In the genomic region with DNA sequence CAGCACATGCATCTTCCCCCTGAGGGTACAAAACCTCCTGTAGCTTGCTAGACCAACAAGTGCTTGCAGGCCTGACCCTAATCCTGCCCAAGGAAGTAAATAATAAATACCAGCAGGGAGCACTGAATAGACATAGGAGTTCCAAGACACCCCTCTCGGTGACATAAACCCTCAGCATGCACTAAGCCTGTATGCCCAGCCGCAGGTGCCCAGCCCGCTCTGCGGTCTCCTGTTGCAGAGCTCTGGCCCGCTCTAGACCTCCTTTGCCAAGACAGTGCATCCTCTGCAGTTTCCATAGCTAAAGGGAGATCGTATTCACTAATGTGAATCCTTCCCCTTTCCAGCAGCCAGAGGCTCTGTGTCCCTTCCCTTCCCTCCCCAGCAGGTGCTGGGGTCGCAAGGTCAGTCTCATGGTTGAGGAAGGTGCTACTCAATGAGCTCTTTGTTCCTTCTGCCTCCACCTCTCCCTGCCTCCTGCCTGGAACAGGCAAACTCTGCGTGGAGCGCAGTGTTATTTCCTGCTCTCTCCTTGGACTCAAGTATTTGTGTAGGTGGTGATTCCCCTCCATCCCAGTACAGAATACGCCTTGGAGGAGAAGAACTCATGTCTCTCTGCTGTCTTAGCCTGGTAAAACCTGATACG, we compare ENCODE assay signal across 2 cellular contexts.
TF ChIP-seq lines count a peak whose summit lies in the region.

No MANE protein-coding gene starts in this region.

TF ChIP-seq in HCT116, 20 proteins besides CTCF, POLR2A, EP300 and RAD21:
- TF ChIP-seq ZNF274 (IDR thresholded peaks at IDR 0.05; ENCODE audit: low read depth, low read length) (no peak), CBX3 (IDR thresholded peaks at IDR 0.05; ENCODE audit: low read depth) (no peak), EGR1 (IDR thresholded peaks at IDR 0.05; ENCODE audit: low read depth) (no peak), SRF (IDR thresholded peaks at IDR 0.05; ENCODE audit: low read depth) (no peak), ZFX (IDR thresholded peaks at IDR 0.05) (no peak), CEBPB (IDR thresholded peaks at IDR 0.05; ENCODE audit: low read depth) (no peak)

TF ChIP-seq in K562, 482 proteins besides CTCF, POLR2A, EP300 and RAD21:
- TF ChIP-seq MTA1 (IDR thresholded peaks at IDR 0.05; ENCODE audit: borderline replicate concordance) (no peak), SAFB2 (IDR thresholded peaks at IDR 0.05; ENCODE audit: borderline replicate concordance, low read depth, low read length, severe bottlenecking) (no peak), POLR2AphosphoS5 (IDR thresholded peaks at IDR 0.05; ENCODE audit: control insufficient read depth, insufficient read depth, low read depth, low read length) (peak; percentile 25; the same call in 1 of the 2 replicates), CXXC5 (CRISPR knock-in tag; IDR thresholded peaks at IDR 0.05) (no peak), SUPT5H (IDR thresholded peaks at IDR 0.05) (0 out of 2 replicates have a peak, but pooled peaks have one; percentile 14)
- TF ChIP-seq, protein P1, sequence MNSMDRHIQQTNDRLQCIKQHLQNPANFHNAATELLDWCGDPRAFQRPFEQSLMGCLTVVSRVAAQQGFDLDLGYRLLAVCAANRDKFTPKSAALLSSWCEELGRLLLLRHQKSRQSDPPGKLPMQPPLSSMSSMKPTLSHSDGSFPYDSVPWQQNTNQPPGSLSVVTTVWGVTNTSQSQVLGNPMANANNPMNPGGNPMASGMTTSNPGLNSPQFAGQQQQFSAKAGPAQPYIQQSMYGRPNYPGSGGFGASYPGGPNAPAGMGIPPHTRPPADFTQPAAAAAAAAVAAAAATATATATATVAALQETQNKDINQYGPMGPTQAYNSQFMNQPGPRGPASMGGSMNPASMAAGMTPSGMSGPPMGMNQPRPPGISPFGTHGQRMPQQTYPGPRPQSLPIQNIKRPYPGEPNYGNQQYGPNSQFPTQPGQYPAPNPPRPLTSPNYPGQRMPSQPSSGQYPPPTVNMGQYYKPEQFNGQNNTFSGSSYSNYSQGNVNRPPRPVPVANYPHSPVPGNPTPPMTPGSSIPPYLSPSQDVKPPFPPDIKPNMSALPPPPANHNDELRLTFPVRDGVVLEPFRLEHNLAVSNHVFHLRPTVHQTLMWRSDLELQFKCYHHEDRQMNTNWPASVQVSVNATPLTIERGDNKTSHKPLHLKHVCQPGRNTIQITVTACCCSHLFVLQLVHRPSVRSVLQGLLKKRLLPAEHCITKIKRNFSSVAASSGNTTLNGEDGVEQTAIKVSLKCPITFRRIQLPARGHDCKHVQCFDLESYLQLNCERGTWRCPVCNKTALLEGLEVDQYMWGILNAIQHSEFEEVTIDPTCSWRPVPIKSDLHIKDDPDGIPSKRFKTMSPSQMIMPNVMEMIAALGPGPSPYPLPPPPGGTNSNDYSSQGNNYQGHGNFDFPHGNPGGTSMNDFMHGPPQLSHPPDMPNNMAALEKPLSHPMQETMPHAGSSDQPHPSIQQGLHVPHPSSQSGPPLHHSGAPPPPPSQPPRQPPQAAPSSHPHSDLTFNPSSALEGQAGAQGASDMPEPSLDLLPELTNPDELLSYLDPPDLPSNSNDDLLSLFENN (IDR thresholded peaks at IDR 0.05; ENCODE audit: low read depth in 2 of 2, low read length in 2 of 2), result no peak
- TF ChIP-seq, protein P2, sequence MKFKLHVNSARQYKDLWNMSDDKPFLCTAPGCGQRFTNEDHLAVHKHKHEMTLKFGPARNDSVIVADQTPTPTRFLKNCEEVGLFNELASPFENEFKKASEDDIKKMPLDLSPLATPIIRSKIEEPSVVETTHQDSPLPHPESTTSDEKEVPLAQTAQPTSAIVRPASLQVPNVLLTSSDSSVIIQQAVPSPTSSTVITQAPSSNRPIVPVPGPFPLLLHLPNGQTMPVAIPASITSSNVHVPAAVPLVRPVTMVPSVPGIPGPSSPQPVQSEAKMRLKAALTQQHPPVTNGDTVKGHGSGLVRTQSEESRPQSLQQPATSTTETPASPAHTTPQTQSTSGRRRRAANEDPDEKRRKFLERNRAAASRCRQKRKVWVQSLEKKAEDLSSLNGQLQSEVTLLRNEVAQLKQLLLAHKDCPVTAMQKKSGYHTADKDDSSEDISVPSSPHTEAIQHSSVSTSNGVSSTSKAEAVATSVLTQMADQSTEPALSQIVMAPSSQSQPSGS (CRISPR knock-in tag; IDR thresholded peaks at IDR 0.05), result no peak
